ENCODE assay signal across 1 cellular context in the genomic region with DNA sequence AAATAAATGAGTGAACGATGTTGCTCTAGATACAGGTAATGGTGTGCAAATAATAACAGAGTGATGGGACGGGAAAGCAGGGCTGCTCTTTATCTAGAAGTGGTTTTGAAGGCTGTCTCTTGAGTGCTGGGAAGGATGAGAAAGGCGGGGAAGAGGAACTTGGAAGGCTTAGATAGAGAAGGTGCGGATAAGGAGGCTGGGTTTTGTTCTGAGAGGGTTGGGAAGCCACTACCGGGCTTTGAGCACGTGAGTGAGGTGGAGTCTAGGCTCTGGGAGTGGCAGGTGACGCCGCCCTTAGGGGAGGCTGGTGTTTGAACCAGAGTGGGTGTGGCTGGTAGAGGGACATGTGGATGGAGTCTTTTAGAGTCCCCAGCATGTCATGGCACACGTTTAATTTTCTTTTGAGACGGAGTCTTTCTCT.
TF ChIP-seq lines count a peak whose summit lies in the region.

No MANE protein-coding gene starts in this region.

TF ChIP-seq in A549, 52 proteins besides CTCF, POLR2A, EP300 and RAD21:
- TF ChIP-seq SMC3 (IDR thresholded peaks at IDR 0.05) (no peak), BHLHE40 (IDR thresholded peaks at IDR 0.05; ENCODE audit: low read depth, low read length) (peak; percentile 80), NR3C1 (IDR thresholded peaks at IDR 0.05) (no peak), NFE2L2 (conservative IDR thresholded peaks at IDR 0.05; ENCODE audit: low read length) (no peak), ZNF302 (CRISPR knock-in tag; IDR thresholded peaks at IDR 0.05) (no peak), CHD2 (IDR thresholded peaks at IDR 0.05; ENCODE audit: low read length, partially characterized antibody) (no peak), ZFP36 (IDR thresholded peaks at IDR 0.05; ENCODE audit: borderline replicate concordance, partially characterized antibody) (no peak), EHMT2 (IDR thresholded peaks at IDR 0.05; ENCODE audit: low read depth) (no peak), SREBF2 (IDR thresholded peaks at IDR 0.05) (no peak), RFX5 (IDR thresholded peaks at IDR 0.05) (no peak), ZSCAN20 (CRISPR knock-in tag; IDR thresholded peaks at IDR 0.05) (no peak)
- TF ChIP-seq, protein P1, sequence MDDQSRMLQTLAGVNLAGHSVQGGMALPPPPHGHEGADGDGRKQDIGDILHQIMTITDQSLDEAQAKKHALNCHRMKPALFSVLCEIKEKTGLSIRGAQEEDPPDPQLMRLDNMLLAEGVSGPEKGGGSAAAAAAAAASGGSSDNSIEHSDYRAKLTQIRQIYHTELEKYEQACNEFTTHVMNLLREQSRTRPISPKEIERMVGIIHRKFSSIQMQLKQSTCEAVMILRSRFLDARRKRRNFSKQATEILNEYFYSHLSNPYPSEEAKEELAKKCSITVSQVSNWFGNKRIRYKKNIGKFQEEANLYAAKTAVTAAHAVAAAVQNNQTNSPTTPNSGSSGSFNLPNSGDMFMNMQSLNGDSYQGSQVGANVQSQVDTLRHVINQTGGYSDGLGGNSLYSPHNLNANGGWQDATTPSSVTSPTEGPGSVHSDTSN (IDR thresholded peaks at IDR 0.05), result no peak
- TF ChIP-seq, protein P2, sequence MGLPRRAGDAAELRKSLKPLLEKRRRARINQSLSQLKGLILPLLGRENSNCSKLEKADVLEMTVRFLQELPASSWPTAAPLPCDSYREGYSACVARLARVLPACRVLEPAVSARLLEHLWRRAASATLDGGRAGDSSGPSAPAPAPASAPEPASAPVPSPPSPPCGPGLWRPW (IDR thresholded peaks at IDR 0.05), result no peak
- TF ChIP-seq, protein P3, sequence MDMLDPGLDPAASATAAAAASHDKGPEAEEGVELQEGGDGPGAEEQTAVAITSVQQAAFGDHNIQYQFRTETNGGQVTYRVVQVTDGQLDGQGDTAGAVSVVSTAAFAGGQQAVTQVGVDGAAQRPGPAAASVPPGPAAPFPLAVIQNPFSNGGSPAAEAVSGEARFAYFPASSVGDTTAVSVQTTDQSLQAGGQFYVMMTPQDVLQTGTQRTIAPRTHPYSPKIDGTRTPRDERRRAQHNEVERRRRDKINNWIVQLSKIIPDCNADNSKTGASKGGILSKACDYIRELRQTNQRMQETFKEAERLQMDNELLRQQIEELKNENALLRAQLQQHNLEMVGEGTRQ (IDR thresholded peaks at IDR 0.05), result peak; percentile 55
- TF ChIP-seq, protein P4, sequence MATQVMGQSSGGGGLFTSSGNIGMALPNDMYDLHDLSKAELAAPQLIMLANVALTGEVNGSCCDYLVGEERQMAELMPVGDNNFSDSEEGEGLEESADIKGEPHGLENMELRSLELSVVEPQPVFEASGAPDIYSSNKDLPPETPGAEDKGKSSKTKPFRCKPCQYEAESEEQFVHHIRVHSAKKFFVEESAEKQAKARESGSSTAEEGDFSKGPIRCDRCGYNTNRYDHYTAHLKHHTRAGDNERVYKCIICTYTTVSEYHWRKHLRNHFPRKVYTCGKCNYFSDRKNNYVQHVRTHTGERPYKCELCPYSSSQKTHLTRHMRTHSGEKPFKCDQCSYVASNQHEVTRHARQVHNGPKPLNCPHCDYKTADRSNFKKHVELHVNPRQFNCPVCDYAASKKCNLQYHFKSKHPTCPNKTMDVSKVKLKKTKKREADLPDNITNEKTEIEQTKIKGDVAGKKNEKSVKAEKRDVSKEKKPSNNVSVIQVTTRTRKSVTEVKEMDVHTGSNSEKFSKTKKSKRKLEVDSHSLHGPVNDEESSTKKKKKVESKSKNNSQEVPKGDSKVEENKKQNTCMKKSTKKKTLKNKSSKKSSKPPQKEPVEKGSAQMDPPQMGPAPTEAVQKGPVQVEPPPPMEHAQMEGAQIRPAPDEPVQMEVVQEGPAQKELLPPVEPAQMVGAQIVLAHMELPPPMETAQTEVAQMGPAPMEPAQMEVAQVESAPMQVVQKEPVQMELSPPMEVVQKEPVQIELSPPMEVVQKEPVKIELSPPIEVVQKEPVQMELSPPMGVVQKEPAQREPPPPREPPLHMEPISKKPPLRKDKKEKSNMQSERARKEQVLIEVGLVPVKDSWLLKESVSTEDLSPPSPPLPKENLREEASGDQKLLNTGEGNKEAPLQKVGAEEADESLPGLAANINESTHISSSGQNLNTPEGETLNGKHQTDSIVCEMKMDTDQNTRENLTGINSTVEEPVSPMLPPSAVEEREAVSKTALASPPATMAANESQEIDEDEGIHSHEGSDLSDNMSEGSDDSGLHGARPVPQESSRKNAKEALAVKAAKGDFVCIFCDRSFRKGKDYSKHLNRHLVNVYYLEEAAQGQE (IDR thresholded peaks at IDR 0.05), result no peak
- TF ChIP-seq, protein P5, sequence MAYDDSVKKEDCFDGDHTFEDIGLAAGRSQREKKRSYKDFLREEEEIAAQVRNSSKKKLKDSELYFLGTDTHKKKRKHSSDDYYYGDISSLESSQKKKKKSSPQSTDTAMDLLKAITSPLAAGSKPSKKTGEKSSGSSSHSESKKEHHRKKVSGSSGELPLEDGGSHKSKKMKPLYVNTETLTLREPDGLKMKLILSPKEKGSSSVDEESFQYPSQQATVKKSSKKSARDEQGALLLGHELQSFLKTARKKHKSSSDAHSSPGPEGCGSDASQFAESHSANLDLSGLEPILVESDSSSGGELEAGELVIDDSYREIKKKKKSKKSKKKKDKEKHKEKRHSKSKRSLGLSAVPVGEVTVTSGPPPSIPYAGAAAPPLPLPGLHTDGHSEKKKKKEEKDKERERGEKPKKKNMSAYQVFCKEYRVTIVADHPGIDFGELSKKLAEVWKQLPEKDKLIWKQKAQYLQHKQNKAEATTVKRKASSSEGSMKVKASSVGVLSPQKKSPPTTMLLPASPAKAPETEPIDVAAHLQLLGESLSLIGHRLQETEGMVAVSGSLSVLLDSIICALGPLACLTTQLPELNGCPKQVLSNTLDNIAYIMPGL (CRISPR knock-in tag; IDR thresholded peaks at IDR 0.05; ENCODE audit: borderline replicate concordance), result no peak
